13 cellular contexts compared by ENCODE assay signal in the genomic region with DNA sequence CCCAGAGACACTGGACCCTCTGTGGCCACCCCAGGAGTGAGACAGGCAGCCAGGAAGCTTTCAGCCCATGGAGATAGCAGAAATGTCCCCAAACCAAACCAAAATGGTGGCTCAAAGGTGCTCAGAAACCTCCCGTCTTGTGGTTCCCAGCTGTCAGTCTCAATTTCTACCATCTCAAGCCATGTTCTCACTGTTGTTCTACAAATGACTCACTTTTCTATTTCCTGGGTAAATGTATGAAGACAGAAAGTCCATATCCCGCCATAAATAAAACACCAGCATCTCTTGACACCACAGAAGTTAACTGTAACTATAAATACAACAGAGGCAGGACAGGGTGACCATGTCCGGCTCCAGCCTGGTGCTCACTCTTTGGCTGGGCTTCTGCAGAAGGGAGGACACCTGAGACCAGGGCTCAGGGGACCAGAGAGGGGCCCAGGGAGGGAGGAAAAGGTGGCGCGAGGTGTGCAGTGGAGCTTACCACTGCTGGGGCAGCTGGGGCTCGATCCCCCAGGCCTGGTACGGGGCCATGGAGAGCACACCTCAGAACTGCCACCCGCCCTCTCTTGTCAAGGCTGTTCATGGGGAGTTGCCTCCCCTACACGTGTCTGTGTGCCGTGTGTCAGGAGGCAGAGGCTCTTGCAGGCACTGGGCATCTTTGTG. TPM values are rescaled to one million over a fixed set of nuclear protein-coding genes. Genes with fewer than 3 reads are reported as not detected.
A peak's percentile ranks its signal among the peaks of the same experiment; 100 is the strongest.
DNase-seq lines count a peak whose midpoint lies in the region; ATAC-seq, FAIRE-seq and TF ChIP-seq lines count a peak whose summit lies in the region.
"Had no signal": no experiment of that assay in that cellular context is flagged by ENCODE, and none has a peak within 500 bp of the region (broad histone marks: within the 10 kb centered on the region; RNA-seq: fewer than 3 reads in every experiment).

No MANE protein-coding gene starts in this region.

- H3K4me1 Mint-ChIP-seq in stimulated activated effector memory CD8-positive, alpha-beta T cell treated with anti-CD3 and anti-CD28 coated beads, Interleukin-12 subunit alpha, Interleukin-12 subunit beta, amount 100 ng/mL, for 72 hours = peaks cover 9% of the 10 kb centered on the region
- H3K4me1 Mint-ChIP-seq in CD4-positive, alpha-beta T cell (ENCODE audit: low read depth) = no peaks in the 10 kb centered on the region

- intact Hi-C loops in GM12878 (cut with micrococcal nuclease; ENCODE audit: unreplicated experiment) = no loop called here
- intact Hi-C loops in CD4-positive, alpha-beta T cell (cut with DNase I, micrococcal nuclease) = no loop called here

- H3K4me1 ChIP-seq in GM12878 (ENCODE audit: control insufficient read depth, insufficient read depth, low read length) = peaks cover 35% of the 10 kb centered on the region
- H3K4me1 ChIP-seq in BE2C = no peaks in the 10 kb centered on the region

- no peak for TF ChIP-seq RAD21 in GM12878 (IDR thresholded peaks at IDR 0.05; ENCODE audit: insufficient read depth, low read depth, low read length)

- CTCF ChIA-PET in GM12878 (lab: Yijun Ruan, JAX) = interaction anchor here (0.7 to 1.0 kb wide), 2 partner anchors 11 to 193 kb away, joined by 3 read pairs; no protein-coding TSS in a partner anchor
- CTCF ChIA-PET in CD4-positive, alpha-beta T cell (lab: Charles Lee) = no interaction called here

- peak; percentile 86 for FAIRE-seq in GM12878 (lab: Jason Lieb, UNC)

- peak overlapping the region; percentile 72 for H3K27ac ChIP-seq in GM12878 (ENCODE audit: control insufficient read depth, insufficient read depth)
- H3K27ac ChIP-seq in CD4-positive, alpha-beta T cell (ENCODE audit: low read depth, low read length) = no peak overlapping the region
- H3K27ac ChIP-seq: lower lobe of right lung had no signal

- H3K4me3 ChIP-seq in GM12878 (no peak overlapping the region), BE2C (ENCODE audit: low read depth, low read length) (no peak overlapping the region)
- H3K4me3 ChIP-seq: lower lobe of right lung had no signal

- H2AFZ ChIP-seq in GM12878 (ENCODE audit: control insufficient read depth, low read depth, low read length) = peak overlapping the region; percentile 76

- no peak overlapping the region for H3K27ac Mint-ChIP-seq in stimulated activated effector memory CD8-positive, alpha-beta T cell treated with anti-CD3 and anti-CD28 coated beads, Interleukin-12 subunit alpha, Interleukin-12 subunit beta, amount 100 ng/mL, for 72 hours
- no peak overlapping the region for H3K27ac Mint-ChIP-seq in CD4-positive, alpha-beta T cell

- H3K27me3 ChIP-seq in GM12878 (replicated peaks in 1 of 2; ENCODE audit: control insufficient read depth in 2 of 2, insufficient read depth in 2 of 2, low read length in 1 of 2) (no peaks in the 10 kb centered on the region), BE2C (no peaks in the 10 kb centered on the region)
- H3K27me3 ChIP-seq in CD4-positive, alpha-beta T cell (ENCODE audit: control insufficient read depth, insufficient read depth, low read length) = no peaks in the 10 kb centered on the region

- no peak for TF ChIP-seq EP300 in GM12878 (IDR thresholded peaks at IDR 0.05; ENCODE audit: borderline replicate concordance in 1 of 2, control insufficient read depth in 1 of 2, low read depth in 2 of 2, low read length in 2 of 2)

- TF ChIP-seq CTCF in GM12878 (IDR thresholded peaks at IDR 0.05 in 2 of 3, conservative IDR thresholded peaks at IDR 0.05 in 1 of 3; ENCODE audit: control insufficient read depth in 2 of 3, extremely low read depth in 1 of 3, insufficient read depth in 1 of 3, low read depth in 3 of 3, low read length in 3 of 3) (no peak), BE2C (IDR thresholded peaks at IDR 0.05; ENCODE audit: low read depth, low read length) (no peak)
- TF ChIP-seq CTCF in CD4-positive, alpha-beta T cell (IDR thresholded peaks at IDR 0.05) = no peak

- peaks cover 12% of the 10 kb centered on the region for H3K27me3 Mint-ChIP-seq in CD4-positive, alpha-beta T cell

- BruUV-seq in GM12878 (replicated peaks; lab: Mats Ljungman, UMichigan) = no TSS peak

- H3K9ac ChIP-seq in GM12878 (ENCODE audit: control insufficient read depth, insufficient read depth, low read length) = peak overlapping the region; percentile 22; the same call in 1 of the 2 replicates

- no peaks in the 10 kb centered on the region for H3K9me3 Mint-ChIP-seq in stimulated activated effector memory CD8-positive, alpha-beta T cell treated with anti-CD3 and anti-CD28 coated beads, Interleukin-12 subunit alpha, Interleukin-12 subunit beta, amount 100 ng/mL, for 72 hours
- H3K9me3 Mint-ChIP-seq in CD4-positive, alpha-beta T cell = no peaks in the 10 kb centered on the region

- POLR2A ChIA-PET in GM12878 (lab: Charles Lee) = no interaction called here
- POLR2A ChIA-PET in CD4-positive, alpha-beta T cell (lab: Charles Lee) = no interaction called here

- in situ Hi-C loops in GM12878 (cut with MboI) = no loop called here

- H3K36me3 Mint-ChIP-seq in stimulated activated effector memory CD8-positive, alpha-beta T cell treated with anti-CD3 and anti-CD28 coated beads, Interleukin-12 subunit alpha, Interleukin-12 subunit beta, amount 100 ng/mL, for 72 hours = no peaks in the 10 kb centered on the region
- H3K36me3 Mint-ChIP-seq in CD4-positive, alpha-beta T cell (ENCODE audit: low read depth) = no peaks in the 10 kb centered on the region

- H3K36me3 ChIP-seq in GM12878 (ENCODE audit: control insufficient read depth in 2 of 2, insufficient read depth in 2 of 2, low read length in 1 of 2) (no peaks in the 10 kb centered on the region), BE2C (no peaks in the 10 kb centered on the region)
- H3K36me3 ChIP-seq: lower lobe of right lung had no signal

- H3K4me3 Mint-ChIP-seq in stimulated activated effector memory CD8-positive, alpha-beta T cell treated with anti-CD3 and anti-CD28 coated beads, Interleukin-12 subunit alpha, Interleukin-12 subunit beta, amount 100 ng/mL, for 72 hours = no peak overlapping the region
- H3K4me3 Mint-ChIP-seq in CD4-positive, alpha-beta T cell = no peak overlapping the region

- RAD21 ChIA-PET in GM12878 (lab: Charles Lee; ENCODE audit: unreplicated experiment) = no interaction called here

- H4K20me1 ChIP-seq in GM12878 (ENCODE audit: control insufficient read depth, insufficient read depth) = no peaks in the 10 kb centered on the region

- H3K4me2 ChIP-seq in GM12878 (ENCODE audit: control insufficient read depth, insufficient read depth) = peak overlapping the region; percentile 63; the same call in 1 of the 2 replicates

- TF ChIP-seq POLR2A in GM12878 (IDR thresholded peaks at IDR 0.05; ENCODE audit: low read depth, low read length) = no peak

- SMC1A ChIA-PET in GM12878 (lab: Charles Lee; ENCODE audit: uncharacterized antibody, unreplicated experiment) = interaction anchor here (0.9 kb wide), 1 partner anchor 49 kb away, joined by 3 read pairs; no protein-coding TSS in a partner anchor

- no peaks in the 10 kb centered on the region for H3K9me3 ChIP-seq in GM12878 (replicated peaks; ENCODE audit: control insufficient read depth, insufficient read depth, low read length)
- no peaks in the 10 kb centered on the region for H3K9me3 ChIP-seq in BE2C
- no peaks in the 10 kb centered on the region for H3K9me3 ChIP-seq in CD4-positive, alpha-beta T cell (ENCODE audit: control insufficient read depth, low read length)
- H3K9me3 ChIP-seq: lower lobe of right lung had no signal

- 3% methylated on average over 10 of the region's 10 CpGs for WGBS in GM12878 (ENCODE audit: insufficient coverage, insufficient replicate concordance, low lambda C conversion rate, missing lambda C conversion rate)

- DNase-seq in GM12878 (ENCODE audit: low read depth, low spot score) (peak; percentile 58), NCI-H187 (lab: John Stamatoyannopoulos, UW) (no peak), BE2C (no peak)
- DNase-seq in stimulated activated effector memory CD8-positive, alpha-beta T cell treated with anti-CD3 and anti-CD28 coated beads, Interleukin-12 subunit alpha, Interleukin-12 subunit beta, amount 100 ng/mL, for 72 hours (ENCODE audit: low spot score in 2 of 2) = no peak
- DNase-seq in CD4-positive, alpha-beta T cell = no peak
- DNase-seq: activated CD8-positive, alpha-beta memory T cell treated with anti-CD3 and anti-CD28 coated beads, Interleukin-2, amount 50 U/mL, for 48 hours; COR-L47; lower lobe of right lung; NCI-H345; stimulated activated CD4-positive, alpha-beta T cell treated with anti-CD3 and anti-CD28 coated beads, Interleukin-2, amount 100 ng/mL, for 24 hours; stimulated activated naive CD4-positive, alpha-beta T cell treated with Interleukin-2 at 50 U/mL for 16 hours had no signal

- no peaks in the 10 kb centered on the region for H3K79me2 ChIP-seq in GM12878 (ENCODE audit: control insufficient read depth, insufficient read depth, low read length)

- ATAC-seq in GM19035 (IDR thresholded peaks at IDR 0.05; ENCODE audit: unreplicated experiment) (peak; percentile 63), HG02938 (IDR thresholded peaks at IDR 0.05; ENCODE audit: unreplicated experiment) (peak; percentile 69), GM12878 (peak; percentile 80)
- ATAC-seq in stimulated activated effector memory CD8-positive, alpha-beta T cell treated with anti-CD3 and anti-CD28 coated beads, Interleukin-12 subunit alpha, Interleukin-12 subunit beta, amount 100 ng/mL, for 72 hours = peak; percentile 62
- no peak for ATAC-seq in CD4-positive, alpha-beta T cell (ENCODE audit: poor library complexity)
- ATAC-seq: lower lobe of right lung had no signal

TF ChIP-seq in GM12878, 131 proteins besides CTCF, POLR2A, EP300 and RAD21 (continues in another document):
- TF ChIP-seq JUNB (IDR thresholded peaks at IDR 0.05) (peak; percentile 89), TCF3 (IDR thresholded peaks at IDR 0.05; ENCODE audit: borderline replicate concordance, insufficient read depth, low read depth, low read length) (peak; percentile 70; the same call in 1 of the 2 replicates)

RNA-seq across cellular contexts. Expression of gene EPHB2, which starts 43.6 kb away (rescaled TPM):
- total RNA-seq in GM12878 (2013; cell fraction: nucleolus; rRNA removed) = 1.6 and 3.4 TPM in 2 replicates
- total RNA-seq in GM12878 (2014; rRNA removed) = 1.7 and 2.6 TPM in 2 replicates
- total RNA-seq in GM12878 (2014; rRNA removed; fragmentation: Illumina TruSeq; extraction: Trizol) = 0.92 and 0.94 TPM in 2 replicates
- 2.0 and 3.3 TPM in 2 replicates for total RNA-seq in GM12878 (2021)
- polyA plus RNA-seq in GM12878 (2011; ENCODE audit: low read depth) = 0.07 TPM
- 0.13 and 0.68 TPM in 2 replicates for polyA plus RNA-seq in GM12878 (2011; rRNA removed)
- 0.73 and 0.84 TPM in 2 replicates for polyA plus RNA-seq in GM12878 (2011; cell fraction: cytosol; rRNA removed)
- 1.1 and 2.1 TPM in 2 replicates for polyA plus RNA-seq in GM12878 (2011; cell fraction: nucleus; rRNA removed)
- 0.22 and 0.46 TPM in 2 replicates for polyA plus RNA-seq in GM12878 (2012)
- 0.68 and 1.2 TPM in 2 replicates for polyA plus RNA-seq in GM12878 (2014; fragmentation: Illumina TruSeq; extraction: Trizol)
- under 1 TPM; 0.13 to 0.31 TPM for polyA plus RNA-seq in GM12878 (2014; fragmentation: Nextera tagmentation; extraction: Ambion mirVana)
- 1.2 and 1.6 TPM in 2 replicates for polyA plus RNA-seq in GM12878 (2014; rRNA removed)
- under 1 TPM; 0.24 to 0.91 TPM for polyA plus RNA-seq in GM12878 (2016; fragmentation: Nextera tagmentation; extraction: Ambion mirVana)
- polyA minus RNA-seq in GM12878 (2011; rRNA and poly(A)+ RNA removed) = 2.3 and 3.2 TPM in 2 replicates
- 0.31 and 0.40 TPM in 2 replicates for polyA minus RNA-seq in GM12878 (2011; cell fraction: cytosol; rRNA and poly(A)+ RNA removed)
- polyA minus RNA-seq in GM12878 (2011; cell fraction: nucleus; rRNA and poly(A)+ RNA removed) = 0.77 and 0.97 TPM in 2 replicates
- 4.6 TPM for polyA plus RNA-seq in BE2C (2012; ENCODE audit: insufficient read depth, insufficient read length, low read depth)
- under 1 TPM in 1 of 2 experiments, not detected in 1; 0.08 TPM for total RNA-seq in CD4-positive, alpha-beta T cell
